8 cellular contexts compared by ENCODE assay signal in the genomic region with DNA sequence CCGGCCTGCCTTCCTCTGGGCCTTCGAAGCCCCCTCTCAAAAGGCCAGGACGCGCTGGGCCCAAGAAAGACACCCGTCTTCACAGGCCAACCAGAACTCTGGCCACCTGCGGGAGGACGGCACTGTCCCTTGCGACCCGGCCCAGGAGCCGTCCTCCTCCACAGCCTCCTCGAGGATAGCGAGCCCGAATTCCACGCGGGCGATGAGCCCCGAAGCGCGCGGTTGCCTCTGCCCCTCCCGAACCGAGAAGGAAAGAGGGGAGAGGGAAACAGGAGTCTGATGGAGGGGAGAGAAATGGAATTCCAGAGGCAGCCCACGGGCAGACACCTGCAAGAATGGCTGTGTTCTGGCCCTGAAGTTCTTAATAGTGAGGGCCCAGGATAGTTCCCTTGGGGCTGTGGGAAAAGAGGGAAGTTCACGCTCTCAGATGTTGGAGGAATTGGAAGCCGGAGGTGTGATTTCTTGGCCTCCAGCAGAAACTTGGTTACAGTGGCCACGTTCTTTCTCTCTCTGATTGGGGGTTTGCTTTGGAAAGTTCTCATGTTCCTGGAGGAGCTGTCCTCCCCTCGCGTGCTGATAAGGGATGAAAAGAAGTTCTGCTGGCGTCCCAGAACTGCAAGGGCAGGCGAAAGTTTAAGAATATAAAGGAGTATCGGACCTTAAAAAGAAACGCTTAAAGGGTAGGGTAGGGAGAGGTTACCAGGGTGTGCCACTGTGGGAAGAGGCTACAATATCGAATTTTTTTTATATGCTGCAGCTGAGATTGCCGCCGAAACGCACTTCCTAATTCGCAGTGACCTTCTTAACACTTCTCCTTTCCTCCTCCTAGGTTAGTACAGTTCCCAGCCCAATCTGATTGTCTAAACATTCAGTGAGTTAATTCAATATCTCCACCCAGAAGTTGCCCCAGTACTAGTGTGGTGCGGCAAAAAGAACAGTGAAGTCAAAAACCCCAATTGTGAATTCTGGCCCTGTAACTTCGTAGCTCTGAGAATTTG. TPM values are rescaled to one million over a fixed set of nuclear protein-coding genes. Genes with fewer than 3 reads are reported as not detected.
DNase-seq lines count a peak whose midpoint lies in the region; ATAC-seq and TF ChIP-seq lines count a peak whose summit lies in the region.

No MANE protein-coding gene starts in this region.

- no peak overlapping the region for H3K4me3 ChIP-seq in fibroblast of mammary gland (ENCODE audit: control insufficient read depth, low read depth, low read length)

- H3K4me3 Mint-ChIP-seq in Calu3 (ENCODE audit: low read depth, unreplicated experiment) = peak overlapping the region; percentile 75
- peak overlapping the region; percentile 63 for H3K4me3 Mint-ChIP-seq in osteocyte (ENCODE audit: unreplicated experiment)

- H3K27ac Mint-ChIP-seq in Calu3 (ENCODE audit: unreplicated experiment) (no peak overlapping the region), osteocyte (ENCODE audit: unreplicated experiment) (no peak overlapping the region)

- ATAC-seq in HG03175 (IDR thresholded peaks at IDR 0.05; ENCODE audit: unreplicated experiment) = no peak
- no peak for ATAC-seq in GM18511 (IDR thresholded peaks at IDR 0.05; ENCODE audit: unreplicated experiment)

- H3K4me1 Mint-ChIP-seq in Calu3 (ENCODE audit: low read depth, unreplicated experiment) = peaks cover 9% of the 10 kb centered on the region
- peaks cover 19% of the 10 kb centered on the region for H3K4me1 Mint-ChIP-seq in osteocyte (ENCODE audit: unreplicated experiment)

- H3K36me3 Mint-ChIP-seq in Calu3 (ENCODE audit: insufficient read depth, unreplicated experiment) (peaks cover 10% of the 10 kb centered on the region), osteocyte (ENCODE audit: unreplicated experiment) (no peaks in the 10 kb centered on the region)

- intact Hi-C loops in Calu3 (cut with micrococcal nuclease; ENCODE audit: unreplicated experiment) = loop anchor here (5.0 kb wide), 2 partner anchors 114 to 184 kb away; no protein-coding TSS in a partner anchor

- TF ChIP-seq CTCF in Calu3 (IDR thresholded peaks at IDR 0.05; ENCODE audit: unreplicated experiment) (no peak), fibroblast of mammary gland (conservative IDR thresholded peaks at IDR 0.05; ENCODE audit: control insufficient read depth, insufficient read depth, low read depth, low read length) (no peak), osteocyte (IDR thresholded peaks at IDR 0.05) (no peak)

- DNase-seq in Calu3 (no peak), RPMI7951 (ENCODE audit: low read depth) (peak; percentile 8), fibroblast of mammary gland (ENCODE audit: low read depth) (peak; percentile 20), osteocyte (ENCODE audit: extremely low spot score, unreplicated experiment) (no peak), middle frontal gyrus (ENCODE audit: extremely low spot score, low spot score) (no peak), GDM1 (lab: John Stamatoyannopoulos, UW) (no peak)

- CTCF ChIA-PET in Calu3 (lab: Charles Lee) = no interaction called here

- no TSS peak for BruUV-seq in Calu3 (replicated peaks; lab: Mats Ljungman, UMichigan)

- H3K27me3 Mint-ChIP-seq in Calu3 (ENCODE audit: unreplicated experiment) (peaks cover 19% of the 10 kb centered on the region), osteocyte (ENCODE audit: unreplicated experiment) (peaks cover 71% of the 10 kb centered on the region)

- no peaks in the 10 kb centered on the region for H3K9me3 Mint-ChIP-seq in Calu3 (ENCODE audit: low read depth, unreplicated experiment)
- H3K9me3 Mint-ChIP-seq in osteocyte (ENCODE audit: unreplicated experiment) = no peaks in the 10 kb centered on the region

RNA-seq across cellular contexts. Expression of a gene that starts 5.8 kb away (rescaled TPM):
- total RNA-seq in Calu3 (2022) (5.0 and 5.8 TPM in 2 replicates), osteocyte (0.21 and 0.44 TPM in 2 replicates)
- 0.12 TPM in 1 of 2 replicates, not detected in the other for total RNA-seq in RPMI7951 (2014; rRNA removed; shearing (Covaris generic))

Comparison
In these comparisons a context has a peak if more than half of its experiments do, and no peak if none do; other contexts are left out.
1. DNase-seq: peak in RPMI7951 (single experiment) and fibroblast of mammary gland (single experiment); none in Calu3 (single experiment), osteocyte (single experiment), middle frontal gyrus (single experiment) and GDM1 (single experiment).